8 cellular contexts compared by ENCODE assay signal in genomic region chr17:17750881-17751280, GRCh38.
DNase-seq lines count a peak whose midpoint lies in the region; ATAC-seq and TF ChIP-seq lines count a peak whose summit lies in the region.

No MANE protein-coding gene starts in this region.

- no peak for TF ChIP-seq EP300 in suprapubic skin (IDR thresholded peaks at IDR 0.05)

- POLR2A ChIA-PET in AG04450 (lab: Yijun Ruan, JAX) = no interaction called here

- H3K4me1 ChIP-seq in suprapubic skin = peaks cover 61% of the 10 kb centered on the region

- DNase-seq in AG04450 (ENCODE audit: low read depth, low spot score) (no peak), GM19240 (ENCODE audit: insufficient read length, low spot score) (peak; percentile 61), germinal center (ENCODE audit: low spot score) (peak; percentile 79), suprapubic skin (ENCODE audit: low spot score in 2 of 2) (no peak), hepatic stellate cell (ENCODE audit: low spot score) (no peak)
- peak; percentile 33 for DNase-seq in T-helper 2 cell treated with Interferon-gamma antibody and Interleukin-4, amounts not matched to agents 5 μg/mL and 100 μg/mL, for 36 hours (ENCODE audit: low spot score)

- no peaks in the 10 kb centered on the region for H3K36me3 Mint-ChIP-seq in T-helper 2 cell treated with Interferon-gamma antibody and Interleukin-4, amounts not matched to agents 5 μg/mL and 100 μg/mL, for 36 hours (ENCODE audit: low read depth)

- no peak for TF ChIP-seq CTCF in AG04450 (IDR thresholded peaks at IDR 0.05; ENCODE audit: low read depth, low read length)
- TF ChIP-seq CTCF in suprapubic skin (IDR thresholded peaks at IDR 0.05) = no peak

- no peaks in the 10 kb centered on the region for H3K36me3 ChIP-seq in suprapubic skin

- no peak overlapping the region for H3K4me3 ChIP-seq in AG04450 (ENCODE audit: low read depth, low read length)
- no peak overlapping the region for H3K4me3 ChIP-seq in suprapubic skin

- peak overlapping the region; percentile 96 for H3K27ac Mint-ChIP-seq in T-helper 2 cell treated with Interferon-gamma antibody and Interleukin-4, amounts not matched to agents 5 μg/mL and 100 μg/mL, for 36 hours

- ATAC-seq in GM21528 (IDR thresholded peaks at IDR 0.05; ENCODE audit: low FRiP score, unreplicated experiment) = no peak
- no peak for ATAC-seq in GM21717 (IDR thresholded peaks at IDR 0.05; ENCODE audit: unreplicated experiment)

- no peaks in the 10 kb centered on the region; the same call in 1 of the 2 replicates for H3K9me3 ChIP-seq in AG04450 (ENCODE audit: control insufficient read depth, insufficient read depth, low read length)
- H3K9me3 ChIP-seq in suprapubic skin = no peaks in the 10 kb centered on the region

- H3K27ac ChIP-seq in AG04450 (ENCODE audit: low read depth, low read length) (peak overlapping the region; percentile 11), suprapubic skin (peak overlapping the region; percentile 83)

- no peaks in the 10 kb centered on the region for H3K27me3 Mint-ChIP-seq in T-helper 2 cell treated with Interferon-gamma antibody and Interleukin-4, amounts not matched to agents 5 μg/mL and 100 μg/mL, for 36 hours (ENCODE audit: low read depth)

- peak overlapping the region; percentile 78 for H3K4me3 Mint-ChIP-seq in T-helper 2 cell treated with Interferon-gamma antibody and Interleukin-4, amounts not matched to agents 5 μg/mL and 100 μg/mL, for 36 hours

- 58% methylated on average over 6 of the region's 8 CpGs for WGBS in suprapubic skin

- H3K9me3 Mint-ChIP-seq in T-helper 2 cell treated with Interferon-gamma antibody and Interleukin-4, amounts not matched to agents 5 μg/mL and 100 μg/mL, for 36 hours = no peaks in the 10 kb centered on the region

- CTCF ChIA-PET in AG04450 (lab: Charles Lee) = no interaction called here

- TF ChIP-seq POLR2A in suprapubic skin (IDR thresholded peaks at IDR 0.05) = no peak

- H3K27me3 ChIP-seq in AG04450 (ENCODE audit: control insufficient read depth, insufficient read depth, low read length) (no peaks in the 10 kb centered on the region), suprapubic skin (no peaks in the 10 kb centered on the region)

- H3K4me1 Mint-ChIP-seq in T-helper 2 cell treated with Interferon-gamma antibody and Interleukin-4, amounts not matched to agents 5 μg/mL and 100 μg/mL, for 36 hours (ENCODE audit: low read depth) = peaks cover 31% of the 10 kb centered on the region

Comparison
In these comparisons a context has a peak if more than half of its experiments do, and no peak if none do; other contexts are left out.
1. DNase-seq: peak in GM19240 (single experiment), T-helper 2 cell treated with Interferon-gamma antibody and Interleukin-4, amounts not matched to agents 5 μg/mL and 100 μg/mL, for 36 hours (single experiment) and germinal center (single experiment); none in AG04450 (single experiment), suprapubic skin (0 of 2) and hepatic stellate cell (single experiment).